18 cellular contexts compared by ENCODE assay signal in the genomic region with DNA sequence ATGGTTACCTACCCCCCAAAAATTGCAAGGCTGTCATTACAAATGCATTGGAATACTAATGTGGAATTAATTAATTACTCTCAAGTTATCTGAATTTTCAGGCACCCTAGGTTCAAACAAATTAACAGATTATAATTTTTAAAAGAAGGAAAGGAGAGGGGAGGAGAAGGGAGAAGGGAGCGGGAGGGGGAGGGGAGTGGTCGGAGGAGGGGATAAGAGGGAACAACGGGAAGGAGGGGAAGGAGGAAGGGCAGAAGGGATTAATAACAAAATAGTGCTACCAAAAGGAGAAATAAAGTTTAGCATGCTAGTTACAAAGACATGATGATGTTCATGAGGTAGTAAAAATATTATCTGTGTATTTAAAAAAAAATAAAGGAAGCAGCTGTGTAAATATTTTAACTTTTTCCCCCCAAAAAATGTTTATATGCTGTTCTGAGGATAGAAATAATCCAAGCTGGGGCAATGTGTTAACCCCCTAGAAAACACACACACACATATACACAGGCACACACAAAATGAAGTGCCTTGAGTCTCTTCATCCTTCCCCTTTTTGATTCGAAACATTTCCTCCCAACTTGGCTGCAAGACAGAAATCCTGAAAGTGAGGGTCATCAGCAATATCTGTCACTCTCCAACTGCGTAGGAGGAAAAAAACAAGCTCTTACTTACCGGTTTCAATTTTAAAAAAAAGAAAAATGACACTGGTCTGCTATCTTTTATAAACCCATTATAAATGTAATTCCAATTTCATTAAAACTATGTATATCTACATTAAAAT. TPM values are rescaled to one million over a fixed set of nuclear protein-coding genes. Genes with fewer than 3 reads are reported as not detected.
DNase-seq lines count a peak whose midpoint lies in the region; ATAC-seq, FAIRE-seq and TF ChIP-seq lines count a peak whose summit lies in the region.
"Had no signal": no experiment of that assay in that cellular context is flagged by ENCODE, and none has a peak within 500 bp of the region (broad histone marks: within the 10 kb centered on the region; RNA-seq: fewer than 3 reads in every experiment).

No MANE protein-coding gene starts in this region.

- peak; percentile 47 for FAIRE-seq in astrocyte (lab: Jason Lieb, UNC)
- FAIRE-seq: frontal cortex had no signal

- H4K8ac ChIP-seq in neuronal stem cell (ENCODE audit: low read depth, low read length): no peak overlapping the region

- no peak overlapping the region for H3K4ac ChIP-seq in neuronal stem cell (ENCODE audit: low read length)

- no peaks in the 10 kb centered on the region for H3K4me1 ChIP-seq in astrocyte (ENCODE audit: insufficient read depth, low read length)
- peaks cover 5 to 72% of the 10 kb centered on the region in 2 donors for H3K4me1 ChIP-seq in left lung
- peaks cover 0 to 2% of the 10 kb centered on the region in 2 donors for H3K4me1 ChIP-seq in neuronal stem cell (ENCODE audit: control insufficient read depth in 2 of 2, insufficient read depth in 1 of 2, low read depth in 1 of 2, low read length in 2 of 2)

- H3K27ac Mint-ChIP-seq in astrocyte (ENCODE audit: unreplicated experiment): no peak overlapping the region

- H3K27me3 ChIP-seq in astrocyte (ENCODE audit: insufficient read depth, low read length) (no peaks in the 10 kb centered on the region), left lung (no peaks in the 10 kb centered on the region), neuronal stem cell (ENCODE audit: control insufficient read depth in 3 of 3, insufficient read depth in 3 of 3, low read depth in 1 of 3, low read length in 3 of 3) (no peaks in the 10 kb centered on the region)
- H3K27me3 ChIP-seq: Peyer's patch had no signal

- no peaks in the 10 kb centered on the region for H3K79me1 ChIP-seq in neuronal stem cell (ENCODE audit: low read depth, low read length)

- no peak overlapping the region for H3K4me3 Mint-ChIP-seq in astrocyte (ENCODE audit: unreplicated experiment)

- intact Hi-C loops in left lung (cut with DNase I): no loop called here

- no peak overlapping the region for H3K14ac ChIP-seq in neuronal stem cell (ENCODE audit: low read length)

- H3K4me3 ChIP-seq in astrocyte (ENCODE audit: insufficient read depth, low read depth, low read length) (no peak overlapping the region), left lung (no peak overlapping the region), neuronal stem cell (ENCODE audit: low read length in 2 of 2) (no peak overlapping the region)
- H3K4me3 ChIP-seq: GM23248, lower lobe of right lung, Peyer's patch had no signal

- H2AFZ ChIP-seq in astrocyte (ENCODE audit: low read depth, low read length) (no peak overlapping the region), neuronal stem cell (ENCODE audit: low read length) (no peak overlapping the region)
- H2AFZ ChIP-seq: GM23248 had no signal

- H3K36me3 ChIP-seq in astrocyte (ENCODE audit: insufficient read depth, low read length): no peaks in the 10 kb centered on the region
- no peaks in the 10 kb centered on the region for H3K36me3 ChIP-seq in left lung
- H3K36me3 ChIP-seq in neuronal stem cell (replicated peaks in 1 of 2; ENCODE audit: control insufficient read depth in 2 of 2, insufficient read depth in 2 of 2, low read length in 2 of 2): no peaks in the 10 kb centered on the region
- H3K36me3 ChIP-seq: lower lobe of right lung, Peyer's patch had no signal

- H2AK5ac ChIP-seq in neuronal stem cell (ENCODE audit: low read depth, low read length): no peak overlapping the region

- no peak overlapping the region for H4K91ac ChIP-seq in neuronal stem cell (ENCODE audit: low read depth, low read length, poor library complexity)

- ATAC-seq in left lung (peak; percentile 45), GM18511 (IDR thresholded peaks at IDR 0.05; ENCODE audit: unreplicated experiment) (no peak)

- H3K9ac ChIP-seq in astrocyte (ENCODE audit: low read length) (no peak overlapping the region), neuronal stem cell (ENCODE audit: low read depth, low read length, poor library complexity) (no peak overlapping the region)
- H3K9ac ChIP-seq: GM23248, KMS-11 had no signal

- H3K36me3 Mint-ChIP-seq in astrocyte (ENCODE audit: low read depth, unreplicated experiment): peaks cover 3% of the 10 kb centered on the region

- WGBS in neuronal stem cell (ENCODE audit: extremely low coverage in 2 of 2, insufficient read length in 2 of 2, insufficient replicate concordance in 1 of 2), 2 donors: 100% methylated on average over 2 of the region's 6 CpGs; no CpG with 5 or more reads in 1 of the 2 donors

- H2BK120ac ChIP-seq in neuronal stem cell (ENCODE audit: low read depth, low read length): no peak overlapping the region

- peaks cover 72% of the 10 kb centered on the region for H4K20me1 ChIP-seq in astrocyte (ENCODE audit: insufficient read depth, low read length)

- H3K79me2 ChIP-seq in astrocyte (ENCODE audit: insufficient read depth, low read length): peaks cover 88% of the 10 kb centered on the region

- no peak overlapping the region for H2BK12ac ChIP-seq in neuronal stem cell (ENCODE audit: low read length)

- H2BK15ac ChIP-seq in neuronal stem cell (ENCODE audit: low read length): no peak overlapping the region

- H3K27ac ChIP-seq in astrocyte (ENCODE audit: low read depth, low read length) (no peak overlapping the region), left lung (peak overlapping the region in 1 of 2 donors; percentile 53), neuronal stem cell (replicated peaks; ENCODE audit: low read length) (no peak overlapping the region)
- H3K27ac ChIP-seq: GM23248, KMS-11, lower lobe of right lung, Peyer's patch had no signal

- peak; percentile 33 to 46 for DNase-seq in AML-193 (lab: John Stamatoyannopoulos, UW)
- DNase-seq in KBM-7: peak; percentile 74
- DNase-seq in astrocyte (ENCODE audit: low read depth): peak; percentile 35
- no peak for DNase-seq in left lung
- DNase-seq in neuronal stem cell (ENCODE audit: low spot score): no peak
- no peak for DNase-seq in hypothalamus (lab: John Stamatoyannopoulos, UW)
- DNase-seq in SW 1271 (lab: John Stamatoyannopoulos, UW): no peak
- DNase-seq: C1 segment of cervical spinal cord, caudate nucleus, GM23248, lower lobe of right lung, NCI-H2171 treated with DMSO at 0.1 percent for 48 hours, Peyer's patch, retina, trophoblast cell had no signal

- H3K9me3 Mint-ChIP-seq in astrocyte (ENCODE audit: unreplicated experiment): no peaks in the 10 kb centered on the region

- H3K9me3 ChIP-seq in astrocyte (ENCODE audit: insufficient read depth, low read depth, low read length): no peaks in the 10 kb centered on the region
- no peaks in the 10 kb centered on the region for H3K9me3 ChIP-seq in left lung
- no peaks in the 10 kb centered on the region for H3K9me3 ChIP-seq in neuronal stem cell (replicated peaks in 1 of 2; ENCODE audit: control insufficient read depth in 2 of 2, insufficient read depth in 1 of 2, low read depth in 1 of 2, low read length in 2 of 2)
- H3K9me3 ChIP-seq: lower lobe of right lung, Peyer's patch had no signal

- peaks cover 27% of the 10 kb centered on the region for H3K4me1 Mint-ChIP-seq in astrocyte (ENCODE audit: low read depth, unreplicated experiment)

- no peak overlapping the region for H3K23ac ChIP-seq in neuronal stem cell (ENCODE audit: low read depth, low read length, poor library complexity)

- no peaks in the 10 kb centered on the region for H3K27me3 Mint-ChIP-seq in astrocyte (ENCODE audit: low read depth, unreplicated experiment)

- H3K4me2 ChIP-seq in astrocyte (ENCODE audit: low read length) (no peak overlapping the region), neuronal stem cell (ENCODE audit: insufficient read depth, low read length, poor library complexity, severe bottlenecking) (no peak overlapping the region)
- H3K4me2 ChIP-seq: KMS-11 had no signal

- in situ Hi-C loops in KBM-7 (cut with MboI; ENCODE audit: low pct_unique_long_range_greater_than_20kb, low sequenced_read_pairs): no loop called here

- H3K18ac ChIP-seq in neuronal stem cell (ENCODE audit: low read length): no peak overlapping the region

- no peak for TF ChIP-seq CTCF in astrocyte (IDR thresholded peaks at IDR 0.05; ENCODE audit: insufficient read depth, low read depth, low read length)
- TF ChIP-seq CTCF in left lung (IDR thresholded peaks at IDR 0.05): no peak

- no peak overlapping the region for H2BK5ac ChIP-seq in neuronal stem cell (ENCODE audit: low read length)

RNA-seq across cellular contexts. Expression of a gene that starts 58.8 kb away (rescaled TPM):
- total RNA-seq in astrocyte: 101 and 103 TPM in 2 replicates
- total RNA-seq in left lung: 10 to 100 TPM; 47.4 to 57.4 TPM
- polyA plus RNA-seq in neuronal stem cell (2013, experiment 1 of 2): 40.5 TPM
- 43.8 TPM for polyA plus RNA-seq in neuronal stem cell (2013, experiment 2 of 2)

Comparison
In these comparisons a context has a peak if more than half of its experiments do, and no peak if none do; other contexts are left out.
1. DNase-seq: peak in AML-193 (2 of 2), KBM-7 (single experiment) and astrocyte (single experiment); none in left lung (0 of 2), neuronal stem cell (single experiment), hypothalamus (0 of 51) and SW 1271 (0 of 2).